9 cellular contexts compared by ENCODE assay signal in genomic region chr12:55548235-55548634, GRCh38. TPM values are rescaled to one million over a fixed set of nuclear protein-coding genes. Genes with fewer than 3 reads are reported as not detected.
"Had no signal": no experiment of that assay in that cellular context is flagged by ENCODE, and none has a peak within 500 bp of the region (broad histone marks: within the 10 kb centered on the region; RNA-seq: fewer than 3 reads in every experiment).

No MANE protein-coding gene starts in this region.

RNA-seq across cellular contexts. Expression of gene OR6C4, which starts 1.2 kb away (rescaled TPM):
- polyA plus RNA-seq: neural cell, ovary, psoas muscle, right cardiac atrium, sigmoid colon, smooth muscle cell, spleen, thymus, urinary bladder had no signal

RNA-seq across cellular contexts. Expression of gene OR2AP1, which starts 24.0 kb away (rescaled TPM):
- polyA plus RNA-seq: neural cell, ovary, psoas muscle, right cardiac atrium, sigmoid colon, smooth muscle cell, spleen, urinary bladder had no signal

RNA-seq across cellular contexts. Expression of gene OR6C68, which starts 56.1 kb away (rescaled TPM):
- polyA plus RNA-seq: neural cell, ovary, psoas muscle, right cardiac atrium, sigmoid colon, smooth muscle cell, spleen, thymus, urinary bladder had no signal
